Comparison of ENCODE assay signal across 11 cellular contexts in the genomic region with DNA sequence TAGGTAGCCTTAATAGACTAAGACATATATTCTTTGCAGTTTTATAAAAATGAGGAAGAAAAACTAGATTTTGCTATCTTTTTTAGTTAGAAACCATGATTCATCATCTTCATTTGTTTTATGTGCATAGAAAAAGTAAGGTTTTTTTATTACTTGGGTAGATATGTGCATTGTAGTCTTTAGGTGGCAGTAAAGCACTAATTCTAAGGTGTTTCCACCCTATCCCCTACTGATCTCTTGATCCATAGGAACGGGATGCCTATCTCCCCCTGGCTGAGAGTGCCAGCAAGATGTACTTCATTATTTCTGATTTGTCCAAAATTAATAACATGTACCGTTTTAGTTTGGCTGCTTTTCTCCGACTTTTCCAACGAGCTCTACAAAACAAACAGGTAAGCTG.
DNase-seq lines count a peak whose midpoint lies in the region; ATAC-seq and TF ChIP-seq lines count a peak whose summit lies in the region.
"Had no signal": no experiment of that assay in that cellular context is flagged by ENCODE, and none has a peak within 500 bp of the region (broad histone marks: within the 10 kb centered on the region; RNA-seq: fewer than 3 reads in every experiment).

No MANE protein-coding gene starts in this region.

- H3K27me3 Mint-ChIP-seq in neural crest cell (ENCODE audit: low read depth): no peaks in the 10 kb centered on the region

- no peak overlapping the region for H3K4me3 Mint-ChIP-seq in neural crest cell

- TF ChIP-seq CTCF in brain microvascular endothelial cell (IDR thresholded peaks at IDR 0.05; ENCODE audit: low read depth, low read length, missing control alignments) (peak; percentile 43), neural crest cell (conservative IDR thresholded peaks at IDR 0.05) (peak; percentile 62)

- peaks cover 2% of the 10 kb centered on the region for H3K36me3 ChIP-seq in brain microvascular endothelial cell (replicated peaks)

- DNase-seq in DMS 273 (lab: John Stamatoyannopoulos, UW; ENCODE audit: unreplicated experiment) (peak; percentile 10), DMS 273 treated with DMSO at 0.1 percent for 48 hours (lab: John Stamatoyannopoulos, UW) (no peak), NCI-H2227 treated with DMSO at 0.1 percent for 48 hours (lab: John Stamatoyannopoulos, UW) (peak; percentile 13), brain microvascular endothelial cell (peak; percentile 1), neural crest cell (ENCODE audit: low read depth, low spot score) (no peak)
- no peak for DNase-seq in NK-92 treated with Interleukin-12 subunit alpha and Interleukin-12 subunit beta, amount 100 ng/mL, for 24 hours (lab: John Stamatoyannopoulos, UW)
- DNase-seq: activated CD4-positive, alpha-beta T cell treated with anti-CD3 and anti-CD28 coated beads for 1 hour had no signal

- ATAC-seq in HG03025 (IDR thresholded peaks at IDR 0.05; ENCODE audit: low FRiP score, unreplicated experiment): no peak
- no peak for ATAC-seq in HG03045 (IDR thresholded peaks at IDR 0.05; ENCODE audit: unreplicated experiment)
- ATAC-seq: K562 had no signal

- no peaks in the 10 kb centered on the region for H3K27me3 ChIP-seq in brain microvascular endothelial cell (replicated peaks)

- in situ Hi-C loops in brain microvascular endothelial cell (cut with HindIII; ENCODE audit: low pct_ligation_motif_present, low sequenced_read_pairs): no loop called here

- peaks cover 12% of the 10 kb centered on the region for H3K36me3 Mint-ChIP-seq in neural crest cell (ENCODE audit: low read depth)

- H3K4me1 Mint-ChIP-seq in neural crest cell: no peaks in the 10 kb centered on the region

- no peak overlapping the region for H3K27ac Mint-ChIP-seq in neural crest cell (ENCODE audit: unreplicated experiment)

- H3K9me3 Mint-ChIP-seq in neural crest cell: no peaks in the 10 kb centered on the region

- no peak overlapping the region for H3K27ac ChIP-seq in brain microvascular endothelial cell
- H3K27ac ChIP-seq: coronary artery had no signal

- no peak overlapping the region for H3K4me3 ChIP-seq in brain microvascular endothelial cell (ENCODE audit: low read depth, low read length)
- H3K4me3 ChIP-seq: coronary artery, K562 had no signal

Comparison
In these comparisons a context has a peak if more than half of its experiments do, and no peak if none do; other contexts are left out.
1. DNase-seq: peak in DMS 273 (single experiment), NCI-H2227 treated with DMSO at 0.1 percent for 48 hours (single experiment) and brain microvascular endothelial cell (single experiment); none in DMS 273 treated with DMSO at 0.1 percent for 48 hours (single experiment), neural crest cell (single experiment) and NK-92 treated with Interleukin-12 subunit alpha and Interleukin-12 subunit beta, amount 100 ng/mL, for 24 hours (single experiment).